ENCODE assay signal across 28 cellular contexts in genomic region chr7:138892016-138892630, GRCh38.
DNase-seq lines count a peak whose midpoint lies in the region; ATAC-seq and TF ChIP-seq lines count a peak whose summit lies in the region.
"Had no signal": no experiment of that assay in that cellular context is flagged by ENCODE, and none has a peak within 500 bp of the region (broad histone marks: within the 10 kb centered on the region; RNA-seq: fewer than 3 reads in every experiment).

No MANE protein-coding gene starts in this region.

- H3K9me3 Mint-ChIP-seq in HFFc6: no peaks in the 10 kb centered on the region
- H3K9me3 Mint-ChIP-seq: activated CD4-positive, alpha-beta memory T cell treated with anti-CD3 and anti-CD28 coated beads for 36 hours; activated naive CD4-positive, alpha-beta T cell treated with anti-CD3 and anti-CD28 coated beads, Interleukin-2, amount 50 U/mL, for 72 hours; activated T-helper 17 cell treated with anti-CD3 and anti-CD28 coated beads, Interleukin-2, amount 50 U/mL, for 72 hours; CD4-positive, alpha-beta memory T cell; T-cell had no signal

- peak overlapping the region; percentile 91 for H3K27ac Mint-ChIP-seq in HFFc6
- H3K27ac Mint-ChIP-seq: activated CD4-positive, alpha-beta memory T cell treated with anti-CD3 and anti-CD28 coated beads for 36 hours; activated T-helper 17 cell treated with anti-CD3 and anti-CD28 coated beads, Interleukin-2, amount 50 U/mL, for 72 hours; CD4-positive, alpha-beta memory T cell; T-cell had no signal

- peak overlapping the region; percentile 78 for H3K27ac ChIP-seq in PC-9
- H3K27ac ChIP-seq: ascending aorta, heart left ventricle, KMS-11, left ventricle myocardium inferior, tibial artery had no signal

- no peak for ATAC-seq in HG02763 (IDR thresholded peaks at IDR 0.05; ENCODE audit: unreplicated experiment)
- ATAC-seq: activated naive CD4-positive, alpha-beta T cell treated with anti-CD3 and anti-CD28 coated beads, Interleukin-2, amount 50 U/mL, for 72 hours; activated T-helper 17 cell treated with anti-CD3 and anti-CD28 coated beads, Interleukin-2, amount 50 U/mL, for 72 hours; heart left ventricle; T-cell had no signal

- DNase-seq in HFFc6: no peak
- peak in 1 of 2 experiments; percentile 65 for DNase-seq in PC-9
- DNase-seq in fibroblast of villous mesenchyme (ENCODE audit: low read depth): peak; percentile 63
- DNase-seq in renal cortical epithelial cell (ENCODE audit: low read depth): peak; percentile 9
- DNase-seq in glomerular visceral epithelial cell (ENCODE audit: extremely low spot score): no peak
- no peak for DNase-seq in RPMI8226
- DNase-seq: activated CD4-positive, alpha-beta memory T cell treated with anti-CD3 and anti-CD28 coated beads for 36 hours; activated CD8-positive, alpha-beta memory T cell treated with anti-CD3 and anti-CD28 coated beads, Interleukin-2, amount 50 U/mL, for 48 hours; caudate nucleus; CD4-positive, alpha-beta memory T cell; dermis blood vessel endothelial cell; DMS79; GF-D8; heart left ventricle; left ventricle myocardium inferior; midbrain; NCI-H1436 treated with DMSO at 0.1 percent for 48 hours; NCI-H2171 treated with DMSO at 0.1 percent for 48 hours; NCI-H526; stimulated activated CD4-positive, alpha-beta T cell treated with anti-CD3 and anti-CD28 coated beads, Interleukin-15, amount 100 ng/mL, for 24 hours; stomach; T-cell; tibial artery had no signal

- POLR2A ChIA-PET in PC-9 (lab: Charles Lee; ENCODE audit: unreplicated experiment): interaction anchor here (0.6 kb wide), 1 partner anchor 567 kb away, joined by 4 read pairs; no protein-coding TSS in a partner anchor

- BruUV-seq in PC-9 (replicated peaks; lab: Mats Ljungman, UMichigan): no TSS peak

- H4K20me1 ChIP-seq in PC-9 (ENCODE audit: insufficient read depth): no peaks in the 10 kb centered on the region

- H3K9me2 ChIP-seq in PC-9 (ENCODE audit: insufficient read depth): no peaks in the 10 kb centered on the region

- H3K27me3 Mint-ChIP-seq in HFFc6 (ENCODE audit: insufficient read depth): peaks cover 3% of the 10 kb centered on the region; the same call in 1 of the 2 replicates

- H3K79me2 ChIP-seq in PC-9 (ENCODE audit: low read depth): no peaks in the 10 kb centered on the region

- H3F3A ChIP-seq in PC-9 (ENCODE audit: insufficient read depth, low read depth): peaks cover 43% of the 10 kb centered on the region

- peaks cover 57% of the 10 kb centered on the region for H3K4me1 ChIP-seq in PC-9 (replicated peaks; ENCODE audit: insufficient read depth)
- H3K4me1 ChIP-seq: ascending aorta, stomach, tibial artery had no signal

- H3K36me3 Mint-ChIP-seq in HFFc6 (ENCODE audit: low read depth): peaks cover 28% of the 10 kb centered on the region
- H3K36me3 Mint-ChIP-seq: activated CD4-positive, alpha-beta memory T cell treated with anti-CD3 and anti-CD28 coated beads for 36 hours; activated naive CD4-positive, alpha-beta T cell treated with anti-CD3 and anti-CD28 coated beads, Interleukin-2, amount 50 U/mL, for 72 hours; CD4-positive, alpha-beta memory T cell; T-cell had no signal

- H3K4me1 Mint-ChIP-seq in HFFc6 (ENCODE audit: low read depth): peaks cover 35% of the 10 kb centered on the region
- H3K4me1 Mint-ChIP-seq: activated T-helper 17 cell treated with anti-CD3 and anti-CD28 coated beads, Interleukin-2, amount 50 U/mL, for 72 hours had no signal

- H3K27me3 ChIP-seq in PC-9 (ENCODE audit: insufficient read depth, low read depth): no peaks in the 10 kb centered on the region
- H3K27me3 ChIP-seq: ascending aorta, heart left ventricle, stomach, tibial artery had no signal

- H3K4me3 Mint-ChIP-seq in HFFc6: peak overlapping the region; percentile 80
- H3K4me3 Mint-ChIP-seq: activated CD4-positive, alpha-beta memory T cell treated with anti-CD3 and anti-CD28 coated beads for 36 hours; activated T-helper 17 cell treated with anti-CD3 and anti-CD28 coated beads, Interleukin-2, amount 50 U/mL, for 72 hours; CD4-positive, alpha-beta memory T cell; T-cell had no signal

- intact Hi-C loops in PC-9 (cut with micrococcal nuclease; ENCODE audit: unreplicated experiment): loop anchor here (5.0 kb wide), 1 partner anchor 340 kb away; the partner anchor contains the start of gene UBN2

- no peak overlapping the region for H2AFZ ChIP-seq in PC-9

- peak overlapping the region; percentile 80 for H3K4me2 ChIP-seq in PC-9
- H3K4me2 ChIP-seq: KMS-11 had no signal

- no peak overlapping the region for H3K4me3 ChIP-seq in PC-9
- H3K4me3 ChIP-seq in fibroblast of villous mesenchyme (ENCODE audit: low read depth, low read length): no peak overlapping the region
- H3K4me3 ChIP-seq: ascending aorta, heart left ventricle, left ventricle myocardium inferior, stomach, tibial artery had no signal

- H3K36me3 ChIP-seq in PC-9 (ENCODE audit: low read depth): peaks cover 8% of the 10 kb centered on the region; the same call in 1 of the 2 replicates
- H3K36me3 ChIP-seq: ascending aorta, left ventricle myocardium inferior, tibial artery had no signal

- H3K9me3 ChIP-seq in PC-9 (ENCODE audit: insufficient read depth, low read depth): no peaks in the 10 kb centered on the region; the same call in 1 of the 2 replicates
- H3K9me3 ChIP-seq: ascending aorta, heart left ventricle, left ventricle myocardium inferior, stomach, tibial artery had no signal

- CTCF ChIA-PET in PC-9 (lab: Charles Lee): interaction anchor here (0.6 kb wide), 1 partner anchor 891 kb away, joined by 5 read pairs; no protein-coding TSS in a partner anchor

- TF ChIP-seq CTCF in HFFc6 (IDR thresholded peaks at IDR 0.05): no peak
- no peak for TF ChIP-seq CTCF in PC-9 (conservative IDR thresholded peaks at IDR 0.05)
- TF ChIP-seq CTCF in fibroblast of villous mesenchyme (IDR thresholded peaks at IDR 0.05; ENCODE audit: insufficient read depth, low read depth, low read length): no peak

Comparison
In these comparisons a context has a peak if more than half of its experiments do, and no peak if none do; other contexts are left out.
1. DNase-seq: peak in fibroblast of villous mesenchyme (single experiment) and renal cortical epithelial cell (single experiment); none in HFFc6 (single experiment), glomerular visceral epithelial cell (single experiment) and RPMI8226 (single experiment).